20 cellular contexts compared by ENCODE assay signal in genomic region chr2:70639841-70640448, GRCh38.
DNase-seq lines count a peak whose midpoint lies in the region; ATAC-seq, FAIRE-seq and TF ChIP-seq lines count a peak whose summit lies in the region.
"Had no signal": no experiment of that assay in that cellular context is flagged by ENCODE, and none has a peak within 500 bp of the region (broad histone marks: within the 10 kb centered on the region; RNA-seq: fewer than 3 reads in every experiment).

No MANE protein-coding gene starts in this region.

- no peak overlapping the region for H3K23ac ChIP-seq in mesenchymal stem cell (ENCODE audit: low read length in 2 of 2)

- H4K8ac ChIP-seq in mesenchymal stem cell (ENCODE audit: low read length), result no peak overlapping the region

- H3K4me2 ChIP-seq in KMS-11 (peak overlapping the region; percentile 22; the same call in 1 of the 2 replicates), mesenchymal stem cell (ENCODE audit: low read length, poor library complexity, severe bottlenecking) (no peak overlapping the region)

- FAIRE-seq in bronchial epithelial cell (lab: Jason Lieb, UNC), result peak; percentile 60
- FAIRE-seq: A204.1, D721Med, GM12892, GM18507, HepG2 had no signal

- peak overlapping the region; percentile 17 for H3K27ac Mint-ChIP-seq in activated T-cell treated with anti-CD3 and anti-CD28 coated beads, Interleukin-2, amount 50 U/mL, for 72 hours
- H3K27ac Mint-ChIP-seq: HFFc6 had no signal

- H3K4me3 Mint-ChIP-seq in activated T-cell treated with anti-CD3 and anti-CD28 coated beads, Interleukin-2, amount 50 U/mL, for 72 hours, result no peak overlapping the region
- H3K4me3 Mint-ChIP-seq: HFFc6 had no signal

- H3K27me3 Mint-ChIP-seq in activated T-cell treated with anti-CD3 and anti-CD28 coated beads, Interleukin-2, amount 50 U/mL, for 72 hours (ENCODE audit: low read depth), result no peaks in the 10 kb centered on the region

- no peak for DNase-seq in activated T-cell treated with anti-CD3 and anti-CD28 coated beads, Interleukin-2, amount 50 U/mL, for 72 hours
- DNase-seq in activated T-cell treated with anti-CD3 and anti-CD28 coated beads, Interleukin-2, amount 50 U/mL, for 1 hour, result no peak
- DNase-seq in bronchial epithelial cell (ENCODE audit: low read depth) (no peak), mesenchymal stem cell (no peak), NOMO-1 treated with DMSO at 0.1 percent for 48 hours (lab: John Stamatoyannopoulos, UW; ENCODE audit: unreplicated experiment) (no peak), GOT3 (lab: John Stamatoyannopoulos, UW) (no peak)
- DNase-seq: BE2C, HFFc6, KBM-7, NCI-H1417 treated with DMSO at 0.1 percent for 48 hours, NCI-H1930, NCI-H226, NCI-H524 treated with DMSO at 0.1 percent for 48 hours had no signal

- H4K20me1 ChIP-seq in KMS-11 (ENCODE audit: insufficient read depth), result no peaks in the 10 kb centered on the region

- H2BK12ac ChIP-seq in mesenchymal stem cell (ENCODE audit: low read length in 2 of 2), result no peak overlapping the region

- no peaks in the 10 kb centered on the region for H3K9me3 Mint-ChIP-seq in activated T-cell treated with anti-CD3 and anti-CD28 coated beads, Interleukin-2, amount 50 U/mL, for 72 hours
- H3K9me3 Mint-ChIP-seq: HFFc6 had no signal

- H3K36me3 ChIP-seq in KMS-11 (ENCODE audit: insufficient read depth), result no peaks in the 10 kb centered on the region
- no peaks in the 10 kb centered on the region for H3K36me3 ChIP-seq in bronchial epithelial cell (ENCODE audit: control insufficient read depth, insufficient read depth, low read length)
- no peaks in the 10 kb centered on the region for H3K36me3 ChIP-seq in mesenchymal stem cell (ENCODE audit: control insufficient read depth in 1 of 2, insufficient read depth in 2 of 2, low read depth in 1 of 2, low read length in 2 of 2)
- H3K36me3 ChIP-seq: BE2C, SJCRH30 had no signal

- no peak overlapping the region for H3K4me3 ChIP-seq in KMS-11 (IDR thresholded peaks at IDR 0.05; ENCODE audit: insufficient read depth, low read depth, low read length)
- H3K4me3 ChIP-seq in bronchial epithelial cell (ENCODE audit: low read depth, low read length), result no peak overlapping the region
- no peak overlapping the region for H3K4me3 ChIP-seq in mesenchymal stem cell (ENCODE audit: insufficient read depth in 1 of 2, low read depth in 1 of 2, low read length in 2 of 2)
- H3K4me3 ChIP-seq: SJCRH30 had no signal

- WGBS in mesenchymal stem cell, result 48% methylated on average over 4 of the region's 4 CpGs

- H3K27me3 ChIP-seq in KMS-11 (ENCODE audit: insufficient read depth, low read depth), result no peaks in the 10 kb centered on the region
- no peaks in the 10 kb centered on the region for H3K27me3 ChIP-seq in bronchial epithelial cell (ENCODE audit: control insufficient read depth, insufficient read depth, low read length)
- peaks cover 35 to 48% of the 10 kb centered on the region in 2 experiments for H3K27me3 ChIP-seq in mesenchymal stem cell (ENCODE audit: control insufficient read depth in 1 of 2, insufficient read depth in 1 of 2, low read length in 2 of 2)
- H3K27me3 ChIP-seq: BE2C, SJCRH30 had no signal

- H3K18ac ChIP-seq in mesenchymal stem cell (ENCODE audit: low read depth in 1 of 2, low read length in 2 of 2), result no peak overlapping the region

- H3K27ac ChIP-seq in KMS-11, result no peak overlapping the region
- no peak overlapping the region for H3K27ac ChIP-seq in mesenchymal stem cell (ENCODE audit: low read length, poor library complexity, severe bottlenecking)
- H3K27ac ChIP-seq: SJCRH30 had no signal

- no peak overlapping the region for H3K4ac ChIP-seq in mesenchymal stem cell (ENCODE audit: low read depth in 1 of 2, low read length in 2 of 2)

- H3K79me1 ChIP-seq in mesenchymal stem cell (replicated peaks; ENCODE audit: low read length, poor library complexity, severe bottlenecking), result no peaks in the 10 kb centered on the region

- H3K36me3 Mint-ChIP-seq in activated T-cell treated with anti-CD3 and anti-CD28 coated beads, Interleukin-2, amount 50 U/mL, for 72 hours (ENCODE audit: insufficient read depth in 2 of 2), result no peaks in the 10 kb centered on the region

- peak overlapping the region; percentile 18; the same call in 1 of the 2 replicates for H2AFZ ChIP-seq in KMS-11 (ENCODE audit: low read depth)
- H2AFZ ChIP-seq in mesenchymal stem cell (ENCODE audit: low read depth, low read length), result no peak overlapping the region

- H3K9me3 ChIP-seq in mesenchymal stem cell (ENCODE audit: control insufficient read depth, low read length), result peaks cover 1% of the 10 kb centered on the region
- H3K9me3 ChIP-seq: BE2C, SJCRH30 had no signal

- H3K4me1 ChIP-seq in KMS-11 (ENCODE audit: low read depth, poor library complexity, severe bottlenecking) (peaks cover 15% of the 10 kb centered on the region), mesenchymal stem cell (ENCODE audit: control insufficient read depth, insufficient read depth, low read depth, low read length) (no peaks in the 10 kb centered on the region)
- H3K4me1 ChIP-seq: BE2C, SJCRH30 had no signal

- no peaks in the 10 kb centered on the region for H3K79me2 ChIP-seq in KMS-11 (ENCODE audit: insufficient read depth, low read depth)

- no peak overlapping the region for H2AK5ac ChIP-seq in mesenchymal stem cell (ENCODE audit: low read length, severe bottlenecking)

- H3K9ac ChIP-seq in KMS-11 (no peak overlapping the region), mesenchymal stem cell (ENCODE audit: low read length) (no peak overlapping the region)

- no peak overlapping the region for H2BK15ac ChIP-seq in mesenchymal stem cell (ENCODE audit: low read depth, poor library complexity, severe bottlenecking)

- TF ChIP-seq CTCF in KMS-11 (conservative IDR thresholded peaks at IDR 0.05; ENCODE audit: low read depth, low read length) (no peak), bronchial epithelial cell (IDR thresholded peaks at IDR 0.05; ENCODE audit: insufficient read depth, low read length, severe bottlenecking) (no peak)

- no peak for ATAC-seq in activated T-cell treated with anti-CD3 and anti-CD28 coated beads, Interleukin-2, amount 50 U/mL, for 72 hours (replicated peaks in 1 of 2)
- ATAC-seq: HepG2 had no signal

- H2BK120ac ChIP-seq in mesenchymal stem cell (ENCODE audit: low read depth, low read length), result no peak overlapping the region

- H4K91ac ChIP-seq in mesenchymal stem cell (ENCODE audit: low read length), result no peak overlapping the region

- no peak overlapping the region for H3K14ac ChIP-seq in mesenchymal stem cell (ENCODE audit: low read length in 2 of 2)

- H2BK5ac ChIP-seq in mesenchymal stem cell (ENCODE audit: low read depth, low read length, poor library complexity, severe bottlenecking), result no peak overlapping the region

- peaks cover 30% of the 10 kb centered on the region for H3K4me1 Mint-ChIP-seq in activated T-cell treated with anti-CD3 and anti-CD28 coated beads, Interleukin-2, amount 50 U/mL, for 72 hours (ENCODE audit: low read depth)
